10 cellular contexts compared by ENCODE assay signal in the genomic region with DNA sequence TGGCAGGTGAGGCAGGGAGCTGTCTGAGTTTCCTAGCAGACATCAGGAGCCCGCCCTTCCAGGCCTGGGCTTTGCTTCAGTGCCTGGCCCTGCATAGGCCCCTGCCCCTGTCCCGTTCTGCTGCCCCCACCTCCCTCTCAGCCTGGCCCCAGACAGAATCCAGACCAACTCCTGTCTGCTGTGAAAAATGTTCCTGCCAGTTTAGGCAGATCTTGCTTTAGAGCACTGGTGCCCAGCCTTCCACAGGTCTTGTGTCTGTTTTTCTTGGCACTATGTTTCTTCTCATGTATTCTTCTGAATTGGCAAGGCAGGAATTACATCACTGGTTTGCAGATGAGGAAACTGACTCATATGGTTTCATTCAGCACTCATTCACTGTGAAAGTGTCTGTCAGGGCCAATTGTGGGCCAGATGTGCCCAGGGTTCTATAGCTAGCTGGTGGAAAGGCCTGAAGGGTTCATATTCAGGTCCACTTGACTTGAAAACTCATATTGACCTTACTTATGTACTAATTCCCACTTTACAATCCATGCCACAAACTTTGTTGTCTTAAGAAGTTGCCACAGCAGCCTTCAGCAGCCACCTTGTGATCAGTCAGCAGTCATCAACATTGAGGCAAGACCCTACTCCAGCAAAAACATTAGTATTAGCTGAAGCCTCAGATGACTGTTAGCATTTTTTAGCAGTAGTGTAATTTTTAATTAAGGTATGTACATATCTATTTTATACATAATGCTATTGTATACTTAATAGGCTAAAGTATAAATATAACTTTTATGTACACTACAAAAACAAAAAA. TPM values are rescaled to one million over a fixed set of nuclear protein-coding genes. Genes with fewer than 3 reads are reported as not detected.
DNase-seq lines count a peak whose midpoint lies in the region; TF ChIP-seq lines count a peak whose summit lies in the region.
"Had no signal": no experiment of that assay in that cellular context is flagged by ENCODE, and none has a peak within 500 bp of the region (broad histone marks: within the 10 kb centered on the region; RNA-seq: fewer than 3 reads in every experiment).

No MANE protein-coding gene starts in this region.

- no peaks in the 10 kb centered on the region for H3K9me3 Mint-ChIP-seq in type B pancreatic cell

- H4K20me1 ChIP-seq in GM23248 (ENCODE audit: insufficient read depth) (no peaks in the 10 kb centered on the region), PC-9 (ENCODE audit: insufficient read depth) (no peaks in the 10 kb centered on the region)

- H3K36me3 ChIP-seq in GM23248 (ENCODE audit: low read depth) (no peaks in the 10 kb centered on the region), PC-9 (ENCODE audit: low read depth) (no peaks in the 10 kb centered on the region)

- H3K79me2 ChIP-seq in GM23248 (ENCODE audit: insufficient read depth) (no peaks in the 10 kb centered on the region), PC-9 (ENCODE audit: low read depth) (no peaks in the 10 kb centered on the region)

- BruUV-seq in PC-9 (replicated peaks; lab: Mats Ljungman, UMichigan): no TSS peak

- peaks cover 56% of the 10 kb centered on the region for H3K27me3 Mint-ChIP-seq in type B pancreatic cell

- DNase-seq in GM23248 (peak; percentile 93), PC-9 (peak; percentile 13 to 51), dedifferentiated amniotic fluid mesenchymal stem cell (ENCODE audit: extremely low spot score) (peak; percentile 76), mesenteric fat pad (ENCODE audit: low spot score) (peak; percentile 59), type B pancreatic cell (ENCODE audit: extremely low spot score, unreplicated experiment) (no peak), germinal center (ENCODE audit: low spot score) (no peak), NCI-H2171 treated with DMSO at 0.1 percent for 48 hours (lab: John Stamatoyannopoulos, UW) (no peak), SW480 (ENCODE audit: low spot score) (no peak)
- DNase-seq: nucleus accumbens; stimulated activated naive CD4-positive, alpha-beta T cell had no signal

- H3K9ac ChIP-seq in GM23248: no peak overlapping the region

- no peak overlapping the region for H3K27ac Mint-ChIP-seq in type B pancreatic cell

- WGBS in GM23248 (ENCODE audit: low coverage in 1 of 2, low lambda C conversion rate in 2 of 2, missing lambda C conversion rate in 2 of 2), 2 experiments: 5% methylated on average over 2 of the region's 2 CpGs; no CpG with 5 or more reads in 1 of the 2 experiments

- TF ChIP-seq CTCF in PC-9 (conservative IDR thresholded peaks at IDR 0.05) (no peak), type B pancreatic cell (conservative IDR thresholded peaks at IDR 0.05) (no peak)

- H3K4me3 Mint-ChIP-seq in type B pancreatic cell: no peak overlapping the region

- CTCF ChIA-PET in PC-9 (lab: Charles Lee): interaction anchor here (0.6 to 0.9 kb wide), 2 partner anchors 10 to 17 kb away, joined by 3 to 7 read pairs; no protein-coding TSS in a partner anchor

- no peaks in the 10 kb centered on the region for H3K9me3 ChIP-seq in GM23248 (ENCODE audit: low read depth)
- H3K9me3 ChIP-seq in PC-9 (ENCODE audit: insufficient read depth, low read depth): no peaks in the 10 kb centered on the region

- H3K27me3 ChIP-seq in GM23248 (replicated peaks; ENCODE audit: insufficient read depth): no peaks in the 10 kb centered on the region
- no peaks in the 10 kb centered on the region for H3K27me3 ChIP-seq in PC-9 (ENCODE audit: insufficient read depth, low read depth)

- H3K36me3 Mint-ChIP-seq in type B pancreatic cell: no peaks in the 10 kb centered on the region

- H3K4me1 ChIP-seq in GM23248 (ENCODE audit: insufficient read depth): peaks cover 34% of the 10 kb centered on the region
- H3K4me1 ChIP-seq in PC-9 (replicated peaks; ENCODE audit: insufficient read depth): peaks cover 21% of the 10 kb centered on the region

- in situ Hi-C loops in GM23248 (cut with MboI): no loop called here

- intact Hi-C loops in PC-9 (cut with micrococcal nuclease; ENCODE audit: unreplicated experiment): loop anchor here (2.0 kb wide), 1 partner anchor 27 kb away; no protein-coding TSS in a partner anchor

- POLR2A ChIA-PET in PC-9 (lab: Charles Lee; ENCODE audit: unreplicated experiment): no interaction called here

- H3F3A ChIP-seq in GM23248 (ENCODE audit: insufficient read depth): peaks cover 13% of the 10 kb centered on the region
- H3F3A ChIP-seq in PC-9 (ENCODE audit: insufficient read depth, low read depth): no peaks in the 10 kb centered on the region

- H3K9me2 ChIP-seq in GM23248 (ENCODE audit: insufficient read depth) (no peaks in the 10 kb centered on the region), PC-9 (ENCODE audit: insufficient read depth) (no peaks in the 10 kb centered on the region)

- H3K27ac ChIP-seq in GM23248: peak overlapping the region; percentile 5; the same call in 1 of the 2 replicates
- H3K27ac ChIP-seq in PC-9: no peak overlapping the region

- H3K4me1 Mint-ChIP-seq in type B pancreatic cell (ENCODE audit: unreplicated experiment): no peaks in the 10 kb centered on the region

- H3K4me2 ChIP-seq in GM23248 (ENCODE audit: unreplicated experiment): peak overlapping the region; percentile 64
- no peak overlapping the region for H3K4me2 ChIP-seq in PC-9

- H2AFZ ChIP-seq in GM23248 (no peak overlapping the region; the same call in 1 of the 2 replicates), PC-9 (no peak overlapping the region)

- H3K4me3 ChIP-seq in GM23248 (no peak overlapping the region), PC-9 (no peak overlapping the region)

RNA-seq across cellular contexts. Expression of a gene that starts 40.5 kb away (rescaled TPM):
- 0.13 and 0.43 TPM in 2 replicates for total RNA-seq in GM23248 (2014; rRNA removed; shearing (Covaris generic))
- 0.37 and 0.93 TPM in 2 replicates for polyA plus RNA-seq in GM23248 (2016; fragmentation: Nextera tagmentation; extraction: Ambion mirVana)
- total RNA-seq in PC-9 (2021): 7.6 and 12.5 TPM in 2 replicates
- 66.5 TPM for total RNA-seq in mesenteric fat pad
- total RNA-seq in type B pancreatic cell (ENCODE audit: low replicate concordance): 2.8 and 13.2 TPM in 2 replicates

Comparison
In these comparisons a context has a peak if more than half of its experiments do, and no peak if none do; other contexts are left out.
1. DNase-seq: peak in GM23248 (single experiment), PC-9 (2 of 2), dedifferentiated amniotic fluid mesenchymal stem cell (single experiment) and mesenteric fat pad (single experiment); none in type B pancreatic cell (single experiment), germinal center (single experiment), NCI-H2171 treated with DMSO at 0.1 percent for 48 hours (single experiment) and SW480 (single experiment).